ENCODE assay signal across 13 cellular contexts in the genomic region with DNA sequence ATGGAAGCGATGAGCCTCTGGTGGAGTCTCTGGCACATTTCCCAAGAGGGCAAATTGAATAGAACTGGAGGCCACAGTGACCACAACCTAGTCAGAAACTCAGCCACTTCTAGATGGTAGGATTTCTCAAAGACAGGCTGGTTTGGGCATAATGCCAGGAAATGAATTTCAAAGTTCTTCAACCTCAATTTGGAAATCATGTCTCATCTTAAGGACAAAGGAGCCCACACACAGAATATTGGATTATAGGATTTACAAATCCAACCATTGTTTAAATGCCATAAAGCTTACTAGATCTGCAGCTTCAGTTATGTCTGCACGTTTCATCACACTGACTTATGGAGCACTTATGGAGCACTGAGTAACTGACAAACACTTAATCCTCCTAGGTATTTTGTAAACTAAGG.
DNase-seq lines count a peak whose midpoint lies in the region; ATAC-seq, FAIRE-seq and TF ChIP-seq lines count a peak whose summit lies in the region.
"Had no signal": no experiment of that assay in that cellular context is flagged by ENCODE, and none has a peak within 500 bp of the region (broad histone marks: within the 10 kb centered on the region; RNA-seq: fewer than 3 reads in every experiment).

No MANE protein-coding gene starts in this region.

- CTCF ChIA-PET in CD4-positive, alpha-beta memory T cell (lab: Charles Lee; ENCODE audit: partially characterized antibody): no interaction called here

- H3K4me1 ChIP-seq in BLaER1 (peaks cover 10% of the 10 kb centered on the region), astrocyte (ENCODE audit: insufficient read depth, low read length) (peaks cover 47% of the 10 kb centered on the region), mucosa of descending colon (ENCODE audit: low read depth) (no peaks in the 10 kb centered on the region)
- no peaks in the 10 kb centered on the region for H3K4me1 ChIP-seq in CD4-positive, alpha-beta memory T cell (ENCODE audit: insufficient read depth, low read length)

- intact Hi-C loops in mucosa of descending colon (cut with DNase I, micrococcal nuclease): no loop called here
- intact Hi-C loops in CD4-positive, alpha-beta memory T cell (cut with micrococcal nuclease): no loop called here

- H3K4me3 ChIP-seq in BLaER1 (no peak overlapping the region), NB4 (ENCODE audit: low read depth, low read length) (no peak overlapping the region), astrocyte (ENCODE audit: insufficient read depth, low read depth, low read length) (no peak overlapping the region), mucosa of descending colon (no peak overlapping the region)
- H3K4me3 ChIP-seq in CD4-positive, alpha-beta memory T cell (ENCODE audit: low read length in 2 of 2): no peak overlapping the region

- H3K36me3 ChIP-seq in BLaER1 (no peaks in the 10 kb centered on the region), astrocyte (ENCODE audit: insufficient read depth, low read length) (no peaks in the 10 kb centered on the region), mucosa of descending colon (ENCODE audit: low read depth) (no peaks in the 10 kb centered on the region)
- H3K36me3 ChIP-seq in CD4-positive, alpha-beta memory T cell (ENCODE audit: insufficient read depth, low read length): no peaks in the 10 kb centered on the region
- H3K36me3 ChIP-seq: neutrophil had no signal

- H2AFZ ChIP-seq in astrocyte (ENCODE audit: low read depth, low read length): no peak overlapping the region

- FAIRE-seq in astrocyte (lab: Jason Lieb, UNC): no peak
- FAIRE-seq: colon had no signal

- H3K4me2 ChIP-seq in BLaER1 (peak overlapping the region; percentile 20), astrocyte (ENCODE audit: low read length) (peak overlapping the region; percentile 14)

- TF ChIP-seq POLR2A in NB4 (IDR thresholded peaks at IDR 0.05; ENCODE audit: extremely low read depth, insufficient read length): no peak

- no peaks in the 10 kb centered on the region for H3K27me3 Mint-ChIP-seq in astrocyte (ENCODE audit: low read depth, unreplicated experiment)
- H3K27me3 Mint-ChIP-seq in CD4-positive, alpha-beta memory T cell: peaks cover 11 to 24% of the 10 kb centered on the region in 2 donors

- DNase-seq in NB4 (ENCODE audit: low read depth) (peak; percentile 78), astrocyte (ENCODE audit: low read depth) (peak; percentile 93), mucosa of descending colon (no peak), HK-2 (ENCODE audit: unreplicated experiment) (no peak), DMS53 (lab: John Stamatoyannopoulos, UW) (no peak)
- no peak for DNase-seq in CD4-positive, alpha-beta memory T cell
- DNase-seq: CD4-positive, alpha-beta T cell; GOT3; NCI-H2029 had no signal

- H4K20me1 ChIP-seq in BLaER1: no peaks in the 10 kb centered on the region
- H4K20me1 ChIP-seq in astrocyte (ENCODE audit: insufficient read depth, low read length): no peaks in the 10 kb centered on the region

- H3K9me3 Mint-ChIP-seq in astrocyte (ENCODE audit: unreplicated experiment): peaks cover 7% of the 10 kb centered on the region
- H3K9me3 Mint-ChIP-seq in CD4-positive, alpha-beta memory T cell: peaks cover 0 to 4% (median under 1%) of the 10 kb centered on the region in 8 donors
- H3K9me3 Mint-ChIP-seq: CD4-positive, alpha-beta T cell had no signal

- H3K27ac ChIP-seq in BLaER1 (no peak overlapping the region), astrocyte (ENCODE audit: low read depth, low read length) (peak overlapping the region; percentile 98)
- no peak overlapping the region for H3K27ac ChIP-seq in CD4-positive, alpha-beta memory T cell (ENCODE audit: low read depth, low read length)
- H3K27ac ChIP-seq: neutrophil had no signal

- H3K9ac ChIP-seq in BLaER1: no peak overlapping the region
- H3K9ac ChIP-seq in astrocyte (ENCODE audit: low read length): peak overlapping the region; percentile 79

- peaks cover 26% of the 10 kb centered on the region for H3K4me1 Mint-ChIP-seq in astrocyte (ENCODE audit: low read depth, unreplicated experiment)
- no peaks in the 10 kb centered on the region for H3K4me1 Mint-ChIP-seq in CD4-positive, alpha-beta memory T cell

- H3K4me3 Mint-ChIP-seq in astrocyte (ENCODE audit: unreplicated experiment): peak overlapping the region; percentile 21
- H3K4me3 Mint-ChIP-seq in CD4-positive, alpha-beta memory T cell: no peak overlapping the region
- H3K4me3 Mint-ChIP-seq: CD4-positive, alpha-beta T cell had no signal

- H3K9me3 ChIP-seq in BLaER1 (0 out of 2 replicates have a peak, but pooled peaks cover under 1% of the 10 kb centered on the region), astrocyte (ENCODE audit: insufficient read depth, low read depth, low read length) (no peaks in the 10 kb centered on the region), mucosa of descending colon (no peaks in the 10 kb centered on the region)
- no peaks in the 10 kb centered on the region for H3K9me3 ChIP-seq in CD4-positive, alpha-beta memory T cell (ENCODE audit: control insufficient read depth in 1 of 2, low read length in 2 of 2)
- H3K9me3 ChIP-seq: neutrophil had no signal

- TF ChIP-seq CTCF in NB4 (IDR thresholded peaks at IDR 0.05; ENCODE audit: low read depth, low read length): no peak
- no peak for TF ChIP-seq CTCF in astrocyte (IDR thresholded peaks at IDR 0.05; ENCODE audit: insufficient read depth, low read depth, low read length)
- no peak for TF ChIP-seq CTCF in mucosa of descending colon (IDR thresholded peaks at IDR 0.05)

- H3K27me3 ChIP-seq in BLaER1 (no peaks in the 10 kb centered on the region), astrocyte (ENCODE audit: insufficient read depth, low read length) (no peaks in the 10 kb centered on the region)
- no peaks in the 10 kb centered on the region for H3K27me3 ChIP-seq in CD4-positive, alpha-beta memory T cell (ENCODE audit: insufficient read depth, low read length)

- no peaks in the 10 kb centered on the region for H3K79me2 ChIP-seq in astrocyte (ENCODE audit: insufficient read depth, low read length)

- peaks cover 3% of the 10 kb centered on the region for H3K36me3 Mint-ChIP-seq in astrocyte (ENCODE audit: low read depth, unreplicated experiment)
- H3K36me3 Mint-ChIP-seq in CD4-positive, alpha-beta memory T cell: no peaks in the 10 kb centered on the region

- POLR2A ChIA-PET in CD4-positive, alpha-beta memory T cell (lab: Charles Lee; ENCODE audit: partially characterized antibody): no interaction called here

- ATAC-seq in mucosa of descending colon (peak; percentile 23), HG03442 (IDR thresholded peaks at IDR 0.05; ENCODE audit: unreplicated experiment) (no peak)

- H3K27ac Mint-ChIP-seq in astrocyte (ENCODE audit: unreplicated experiment): peak overlapping the region; percentile 99
- no peak overlapping the region for H3K27ac Mint-ChIP-seq in CD4-positive, alpha-beta memory T cell
- H3K27ac Mint-ChIP-seq: CD4-positive, alpha-beta T cell had no signal

Comparison
In these comparisons a context has a peak if more than half of its experiments do, and no peak if none do; other contexts are left out.
1. DNase-seq: peak in NB4 (single experiment) and astrocyte (single experiment); none in mucosa of descending colon (0 of 3), CD4-positive, alpha-beta memory T cell (0 of 5), HK-2 (single experiment) and DMS53 (single experiment).